ENCODE assay signal across 13 cellular contexts in genomic region chr17:42564815-42565522, GRCh38. TPM values are rescaled to one million over a fixed set of nuclear protein-coding genes. Genes with fewer than 3 reads are reported as not detected.
DNase-seq lines count a peak whose midpoint lies in the region; ATAC-seq and TF ChIP-seq lines count a peak whose summit lies in the region.
"Had no signal": no experiment of that assay in that cellular context is flagged by ENCODE, and none has a peak within 500 bp of the region (broad histone marks: within the 10 kb centered on the region; RNA-seq: fewer than 3 reads in every experiment).

No MANE protein-coding gene starts in this region.

- H3K36me3 Mint-ChIP-seq in Caco-2 (ENCODE audit: insufficient read depth, unreplicated experiment): peaks cover 88% of the 10 kb centered on the region
- peaks cover 0 to 23% (median 4%) of the 10 kb centered on the region in 3 donors for H3K36me3 Mint-ChIP-seq in naive thymus-derived CD8-positive, alpha-beta T cell

- in situ Hi-C loops in GM23248 (cut with MboI): no loop called here

- BruUV-seq in Caco-2 (replicated peaks; lab: Mats Ljungman, UMichigan): no TSS peak

- no peak overlapping the region for H3K4me3 ChIP-seq in Caco-2 (ENCODE audit: low read depth, low read length)
- H3K4me3 ChIP-seq in adipocyte (ENCODE audit: low read length): no peak overlapping the region
- no peak overlapping the region for H3K4me3 ChIP-seq in GM23248

- POLR2A ChIA-PET in Caco-2 (lab: Charles Lee): no interaction called here
- POLR2A ChIA-PET in naive thymus-derived CD8-positive, alpha-beta T cell (lab: Charles Lee): interaction anchor here (0.5 to 5.0 kb wide), 4 partner anchors 13 to 378 kb away, joined by 3 to 41 read pairs (median 4); partner anchors contain the start of gene PSMC3IP

- ATAC-seq in naive thymus-derived CD8-positive, alpha-beta T cell: no peak
- ATAC-seq: activated CD4-positive, alpha-beta T cell treated with anti-CD3 and anti-CD28 coated beads for 36 hours; heart right ventricle had no signal

- H3K27me3 ChIP-seq in Caco-2 (replicated peaks; ENCODE audit: control insufficient read depth, insufficient read depth, low read length) (no peaks in the 10 kb centered on the region), adipocyte (replicated peaks; ENCODE audit: control insufficient read depth, insufficient read depth, low read length) (no peaks in the 10 kb centered on the region), GM23248 (replicated peaks; ENCODE audit: insufficient read depth) (no peaks in the 10 kb centered on the region)
- H3K27me3 ChIP-seq: brain microvascular endothelial cell, heart right ventricle had no signal

- H3K36me3 ChIP-seq in Caco-2 (ENCODE audit: control insufficient read depth, insufficient read depth, low read length) (peaks cover 15% of the 10 kb centered on the region), adipocyte (ENCODE audit: control insufficient read depth, insufficient read depth, low read length, severe bottlenecking) (peaks cover 41% of the 10 kb centered on the region), GM23248 (ENCODE audit: low read depth) (peaks cover 6% of the 10 kb centered on the region; the same call in 1 of the 2 replicates)

- H3K27me3 Mint-ChIP-seq in Caco-2 (ENCODE audit: insufficient read depth, unreplicated experiment): no peaks in the 10 kb centered on the region
- no peaks in the 10 kb centered on the region for H3K27me3 Mint-ChIP-seq in naive thymus-derived CD8-positive, alpha-beta T cell
- H3K27me3 Mint-ChIP-seq: activated CD4-positive, alpha-beta T cell treated with anti-CD3 and anti-CD28 coated beads for 36 hours had no signal

- peak overlapping the region; percentile 95 for H3K4me3 Mint-ChIP-seq in Caco-2 (ENCODE audit: unreplicated experiment)
- H3K4me3 Mint-ChIP-seq in naive thymus-derived CD8-positive, alpha-beta T cell: peak overlapping the region in 6 of 10 donors; percentile 20 to 69 (median 38)

- no peak overlapping the region for H2AFZ ChIP-seq in GM23248

- H3K9me3 ChIP-seq in Caco-2 (no peaks in the 10 kb centered on the region), adipocyte (ENCODE audit: control insufficient read depth, low read length) (no peaks in the 10 kb centered on the region), GM23248 (ENCODE audit: low read depth) (no peaks in the 10 kb centered on the region)
- H3K9me3 ChIP-seq: heart right ventricle had no signal

- peaks cover 15% of the 10 kb centered on the region for H3K4me1 Mint-ChIP-seq in Caco-2 (ENCODE audit: low read depth, unreplicated experiment)
- peaks cover 21 to 65% (median 58%) of the 10 kb centered on the region in 4 donors for H3K4me1 Mint-ChIP-seq in naive thymus-derived CD8-positive, alpha-beta T cell

- H3K27ac ChIP-seq in C4-2B (peak overlapping the region; percentile 93), GM23248 (no peak overlapping the region)
- H3K27ac ChIP-seq: brain microvascular endothelial cell had no signal

- CTCF ChIA-PET in Caco-2 (lab: Charles Lee): no interaction called here

- no peak for TF ChIP-seq CTCF in C4-2B (conservative IDR thresholded peaks at IDR 0.05)
- TF ChIP-seq CTCF in Caco-2 (IDR thresholded peaks at IDR 0.05; ENCODE audit: insufficient read depth in 1 of 2, low read depth in 1 of 2, low read length in 1 of 2, severe bottlenecking in 1 of 2, unreplicated experiment in 1 of 2): no peak

- H3K27ac Mint-ChIP-seq in Caco-2 (ENCODE audit: unreplicated experiment): no peak overlapping the region
- H3K27ac Mint-ChIP-seq in naive thymus-derived CD8-positive, alpha-beta T cell: peak overlapping the region in 6 of 10 donors; percentile 9 to 89 (median 54)
- H3K27ac Mint-ChIP-seq: activated CD4-positive, alpha-beta T cell treated with anti-CD3 and anti-CD28 coated beads for 36 hours had no signal

- DNase-seq in Caco-2: no peak
- no peak for DNase-seq in adipocyte (ENCODE audit: low read depth)
- DNase-seq in naive thymus-derived CD8-positive, alpha-beta T cell: no peak
- no peak for DNase-seq in activated gamma-delta T cell treated with Interleukin-2 at 50 U/mL for 16 hours
- no peak for DNase-seq in GM23248
- no peak for DNase-seq in OCI-M1 (lab: John Stamatoyannopoulos, UW)
- DNase-seq: activated CD4-positive, alpha-beta T cell treated with anti-CD3 and anti-CD28 coated beads for 36 hours; brain microvascular endothelial cell; EL; heart right ventricle; NCI-H187; NCI-H446 had no signal

- intact Hi-C loops in Caco-2 (cut with micrococcal nuclease; ENCODE audit: unreplicated experiment): no loop called here

- H3K9me3 Mint-ChIP-seq in Caco-2 (ENCODE audit: unreplicated experiment): no peaks in the 10 kb centered on the region
- H3K9me3 Mint-ChIP-seq in naive thymus-derived CD8-positive, alpha-beta T cell: no peaks in the 10 kb centered on the region

- H3K9me2 ChIP-seq in GM23248 (ENCODE audit: insufficient read depth): no peaks in the 10 kb centered on the region

- no peaks in the 10 kb centered on the region for H4K20me1 ChIP-seq in GM23248 (ENCODE audit: insufficient read depth)

- H3K4me2 ChIP-seq in GM23248 (ENCODE audit: unreplicated experiment): no peak overlapping the region

- peaks cover 65% of the 10 kb centered on the region for H3K79me2 ChIP-seq in GM23248 (ENCODE audit: insufficient read depth)

- H3F3A ChIP-seq in GM23248 (ENCODE audit: insufficient read depth): peaks cover 12% of the 10 kb centered on the region; the same call in 1 of the 2 replicates

- H3K4me1 ChIP-seq in Caco-2: peaks cover 13% of the 10 kb centered on the region
- H3K4me1 ChIP-seq in adipocyte (ENCODE audit: control insufficient read depth, insufficient read depth, low read length): peaks cover 52% of the 10 kb centered on the region
- peaks cover 20% of the 10 kb centered on the region for H3K4me1 ChIP-seq in GM23248 (ENCODE audit: insufficient read depth)

- WGBS in GM23248 (ENCODE audit: low coverage in 1 of 2, low lambda C conversion rate in 2 of 2, missing lambda C conversion rate in 2 of 2), 2 experiments: 87 to 90% methylated on average over 15 of the region's 15 CpGs

- H3K9ac ChIP-seq in adipocyte (ENCODE audit: low read length) (peak overlapping the region; percentile 95), GM23248 (no peak overlapping the region)

RNA-seq across cellular contexts. Expression of gene MLX, which starts 1.9 kb away (rescaled TPM):
- 37.5 and 41.2 TPM in 2 replicates for total RNA-seq in Caco-2 (2022)
- 10 to 100 TPM; 58.2 to 67.8 TPM for total RNA-seq in naive thymus-derived CD8-positive, alpha-beta T cell
- 10 to 100 TPM; 24.6 to 47.1 (median 25.0) TPM for polyA plus RNA-seq in naive thymus-derived CD8-positive, alpha-beta T cell
- total RNA-seq in GM23248 (2014; rRNA removed; shearing (Covaris generic)): 29.3 and 30.8 TPM in 2 replicates
- polyA plus RNA-seq in GM23248 (2016; fragmentation: Nextera tagmentation; extraction: Ambion mirVana): 37.0 and 39.3 TPM in 2 replicates

RNA-seq across cellular contexts. Expression of gene COASY, which starts 3.0 kb away (rescaled TPM):
- 128 and 138 TPM in 2 replicates for total RNA-seq in Caco-2 (2022)
- total RNA-seq in naive thymus-derived CD8-positive, alpha-beta T cell: 10 to 100 TPM; 67.0 to 72.3 TPM
- 10 to 100 TPM; 48.3 to 67.9 (median 65.5) TPM for polyA plus RNA-seq in naive thymus-derived CD8-positive, alpha-beta T cell
- total RNA-seq in GM23248 (2014; rRNA removed; shearing (Covaris generic)): 19.2 and 22.7 TPM in 2 replicates
- polyA plus RNA-seq in GM23248 (2016; fragmentation: Nextera tagmentation; extraction: Ambion mirVana): 50.1 and 56.9 TPM in 2 replicates

RNA-seq across cellular contexts. Expression of gene HSD17B1, which starts 12.2 kb away (rescaled TPM):
- total RNA-seq in Caco-2 (2022): 2.3 and 4.0 TPM in 2 replicates
- total RNA-seq in naive thymus-derived CD8-positive, alpha-beta T cell: 1 to 10 TPM; 1.4 to 2.1 TPM
- polyA plus RNA-seq in naive thymus-derived CD8-positive, alpha-beta T cell: under 1 TPM; 0.18 to 0.98 (median 0.24) TPM
- 0.76 and 2.3 TPM in 2 replicates for total RNA-seq in GM23248 (2014; rRNA removed; shearing (Covaris generic))
- polyA plus RNA-seq in GM23248 (2016; fragmentation: Nextera tagmentation; extraction: Ambion mirVana): 2.6 and 3.0 TPM in 2 replicates

RNA-seq across cellular contexts. Expression of gene PSMC3IP, which starts 12.6 kb away (rescaled TPM):
- 24.7 and 25.2 TPM in 2 replicates for total RNA-seq in Caco-2 (2022)
- 1 to 10 TPM; 3.3 to 4.6 TPM for total RNA-seq in naive thymus-derived CD8-positive, alpha-beta T cell
- 1 to 10 TPM in 1 of 3 donors, under 1 TPM in 2; 0.69 to 1.1 (median 0.71) TPM for polyA plus RNA-seq in naive thymus-derived CD8-positive, alpha-beta T cell
- 8.2 and 8.9 TPM in 2 replicates for total RNA-seq in GM23248 (2014; rRNA removed; shearing (Covaris generic))
- polyA plus RNA-seq in GM23248 (2016; fragmentation: Nextera tagmentation; extraction: Ambion mirVana): 11.1 and 12.0 TPM in 2 replicates

RNA-seq across cellular contexts. Expression of gene NAGLU, which starts 28.9 kb away (rescaled TPM):
- 28.7 and 29.2 TPM in 2 replicates for total RNA-seq in Caco-2 (2022)
- 10 to 100 TPM; 26.4 to 28.5 TPM for total RNA-seq in naive thymus-derived CD8-positive, alpha-beta T cell
- 10 to 100 TPM in 2 of 3 donors, 1 to 10 TPM in 1; 8.0 to 16.2 (median 13.4) TPM for polyA plus RNA-seq in naive thymus-derived CD8-positive, alpha-beta T cell
- total RNA-seq in GM23248 (2014; rRNA removed; shearing (Covaris generic)): 68.1 and 83.1 TPM in 2 replicates
- polyA plus RNA-seq in GM23248 (2016; fragmentation: Nextera tagmentation; extraction: Ambion mirVana): 36.8 and 39.4 TPM in 2 replicates
